29 cellular contexts compared by ENCODE assay signal in the genomic region with DNA sequence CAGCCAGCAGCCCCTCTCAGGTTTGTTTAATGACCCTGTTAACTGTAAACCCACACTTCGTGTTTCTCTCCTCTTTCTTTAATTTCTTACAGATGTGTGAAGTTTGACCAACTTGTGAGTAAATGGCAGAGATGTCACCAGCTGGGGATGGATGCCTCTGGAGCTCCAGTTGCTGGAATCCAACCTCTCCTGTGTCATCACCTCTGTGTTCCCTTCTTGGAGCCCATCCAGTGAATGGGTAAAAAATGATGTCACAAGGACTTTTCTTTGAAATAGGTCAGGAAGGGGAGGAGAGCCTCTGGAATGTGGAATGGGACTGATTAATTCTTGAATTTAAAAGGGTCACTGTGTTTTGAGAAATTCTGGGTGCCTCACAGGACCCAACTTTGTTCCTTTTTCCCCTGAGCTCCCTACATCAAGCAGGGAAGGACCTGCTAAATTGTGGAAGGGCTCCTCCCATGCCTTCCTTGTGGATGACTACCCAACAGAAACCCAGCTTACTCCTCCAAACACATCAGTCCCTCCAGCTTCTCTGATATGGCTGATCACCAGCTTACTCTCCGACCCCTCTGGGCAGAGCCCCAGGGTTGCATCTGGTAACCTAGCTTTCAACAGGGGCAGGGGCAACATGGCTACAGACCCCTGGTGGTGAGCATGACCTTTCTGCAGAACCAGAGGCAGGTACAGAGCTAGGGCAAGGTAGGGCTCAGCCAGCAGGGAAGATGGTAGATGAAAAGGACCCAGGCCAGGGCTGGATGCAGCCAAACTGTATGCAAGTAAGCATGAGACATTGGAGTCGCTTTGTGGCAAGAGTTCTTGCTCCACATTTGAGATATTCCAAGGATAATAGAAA.
A peak's percentile ranks its signal among the peaks of the same experiment; 100 is the strongest.
DNase-seq lines count a peak whose midpoint lies in the region; ATAC-seq, FAIRE-seq and TF ChIP-seq lines count a peak whose summit lies in the region.
"Had no signal": no experiment of that assay in that cellular context is flagged by ENCODE, and none has a peak within 500 bp of the region (broad histone marks: within the 10 kb centered on the region; RNA-seq: fewer than 3 reads in every experiment).

No MANE protein-coding gene starts in this region.

- no peaks in the 10 kb centered on the region for H3K4me1 Mint-ChIP-seq in natural killer cell treated with Interleukin-12 subunit alpha and Interleukin-12 subunit beta and Interleukin-15 and Interleukin-18, amount 100 ng/mL, for 72 hours (ENCODE audit: low read depth in 2 of 2)
- H3K4me1 Mint-ChIP-seq: central memory CD8-positive, alpha-beta T cell; immature natural killer cell; nephron progenitor cell had no signal

- no peak for TF ChIP-seq CTCF in HepG2 (CRISPR knock-in tag; IDR thresholded peaks at IDR 0.05)
- no peak for TF ChIP-seq CTCF in right lobe of liver (IDR thresholded peaks at IDR 0.05)
- no peak for TF ChIP-seq CTCF in fibroblast of the aortic adventitia (IDR thresholded peaks at IDR 0.05; ENCODE audit: insufficient read depth, low read length)

- no peak overlapping the region for H3K4me2 ChIP-seq in HepG2 (ENCODE audit: low read depth, low read length)

- no peak for TF ChIP-seq RAD21 in HepG2 (CRISPR knock-in tag; IDR thresholded peaks at IDR 0.05)

- H3K4me1 ChIP-seq in HepG2 (ENCODE audit: insufficient read depth, low read length): no peaks in the 10 kb centered on the region
- H3K4me1 ChIP-seq in right lobe of liver: no peaks in the 10 kb centered on the region
- no peaks in the 10 kb centered on the region for H3K4me1 ChIP-seq in adipocyte (ENCODE audit: control insufficient read depth, insufficient read depth, low read length)
- H3K4me1 ChIP-seq: ascending aorta, stomach, tibial artery had no signal

- H3K27ac ChIP-seq in HepG2 (ENCODE audit: extremely low read length, insufficient read depth, low read length) (no peak overlapping the region), right lobe of liver (no peak overlapping the region)
- H3K27ac ChIP-seq: ascending aorta, stomach, tibial artery had no signal

- in situ Hi-C loops in HepG2 (cut with HindIII; ENCODE audit: extremely low pct_ligation_motif_present, low pct_unique_long_range_greater_than_20kb): no loop called here

- H3K9me3 ChIP-seq in HepG2 (ENCODE audit: low read length) (no peaks in the 10 kb centered on the region), right lobe of liver (no peaks in the 10 kb centered on the region), adipocyte (ENCODE audit: control insufficient read depth, low read length) (peaks cover 12% of the 10 kb centered on the region)
- H3K9me3 ChIP-seq: ascending aorta, BE2C, tibial artery had no signal

- H3K36me3 Mint-ChIP-seq in natural killer cell treated with Interleukin-12 subunit alpha and Interleukin-12 subunit beta and Interleukin-15 and Interleukin-18, amount 100 ng/mL, for 72 hours: no peaks in the 10 kb centered on the region

- FAIRE-seq in HepG2 (lab: Jason Lieb, UNC): no peak
- FAIRE-seq: frontal cortex, GM12878, H54 had no signal

- DNase-seq in HepG2 (ENCODE audit: low spot score) (no peak), right lobe of liver (no peak), adipocyte (ENCODE audit: low read depth) (peak; percentile 13), fibroblast of the aortic adventitia (ENCODE audit: low read depth) (peak; percentile 49), T-helper 1 cell (no peak)
- DNase-seq in natural killer cell treated with Interleukin-12 subunit alpha and Interleukin-12 subunit beta and Interleukin-15 and Interleukin-18, amount 100 ng/mL, for 72 hours (ENCODE audit: low spot score): no peak
- no peak for DNase-seq in stimulated activated naive CD4-positive, alpha-beta T cell treated with Interleukin-2 at 50 U/mL for 16 hours (lab: John Stamatoyannopoulos, UW)
- no peak for DNase-seq in activated CD4-positive, alpha-beta T cell treated with anti-CD3 and anti-CD28 coated beads, Interleukin-2, amount 50 U/mL, for 4 hours
- DNase-seq: 8988T; activated CD4-positive, alpha-beta T cell treated with anti-CD3 and anti-CD28 coated beads, Interleukin-2, amount 50 U/mL, for 1 hour; activated naive CD4-positive, alpha-beta T cell treated with anti-CD3 and anti-CD28 coated beads, Interleukin-2, amount 50 U/mL, for 16 hours; BE2C; hippocampal formation; immature natural killer cell; left ventricle myocardium superior; NCI-H2029 treated with DMSO at 0.1 percent for 48 hours; NCI-H345; NCI-H82; nephron progenitor cell; stomach; tibial artery had no signal

- H2AFZ ChIP-seq in HepG2 (ENCODE audit: low read length): no peak overlapping the region

- intact Hi-C loops in HepG2 (cut with micrococcal nuclease; ENCODE audit: unreplicated experiment) (no loop called here), right lobe of liver (cut with DNase I) (no loop called here)

- ATAC-seq in HepG2: peak; percentile 37; the same call in 1 of the 3 replicates
- ATAC-seq in right lobe of liver: no peak
- no peak for ATAC-seq in natural killer cell treated with Interleukin-12 subunit alpha and Interleukin-12 subunit beta and Interleukin-15 and Interleukin-18, amount 100 ng/mL, for 72 hours
- ATAC-seq: GM12878, left ventricle myocardium superior, sciatic nerve had no signal

- no peaks in the 10 kb centered on the region for H3K27me3 ChIP-seq in HepG2 (ENCODE audit: control insufficient read depth in 1 of 2, insufficient read depth in 2 of 2, low read length in 2 of 2)
- H3K27me3 ChIP-seq in right lobe of liver: no peaks in the 10 kb centered on the region
- H3K27me3 ChIP-seq in adipocyte (replicated peaks; ENCODE audit: control insufficient read depth, insufficient read depth, low read length): peaks cover 12% of the 10 kb centered on the region
- H3K27me3 ChIP-seq: ascending aorta, BE2C, stomach, tibial artery had no signal

- H3K4me3 ChIP-seq in HepG2 (replicated peaks in 1 of 3; ENCODE audit: insufficient read depth in 1 of 3, low read depth in 2 of 3, low read length in 3 of 3) (no peak overlapping the region), right lobe of liver (no peak overlapping the region), adipocyte (ENCODE audit: low read length) (no peak overlapping the region), fibroblast of the aortic adventitia (ENCODE audit: low read depth, low read length) (no peak overlapping the region)
- H3K4me3 ChIP-seq: ascending aorta, GM12878, stomach, tibial artery had no signal

- no TSS peak for BruUV-seq in HepG2 (replicated peaks; lab: Mats Ljungman, UMichigan)

- POLR2A ChIA-PET in HepG2 (lab: Yijun Ruan, JAX): no interaction called here

- no peaks in the 10 kb centered on the region for H4K20me1 ChIP-seq in HepG2 (ENCODE audit: insufficient read depth, low read length)

- no peak overlapping the region for H3K27ac Mint-ChIP-seq in natural killer cell treated with Interleukin-12 subunit alpha and Interleukin-12 subunit beta and Interleukin-15 and Interleukin-18, amount 100 ng/mL, for 72 hours
- H3K27ac Mint-ChIP-seq: activated T-helper 1 cell treated with anti-CD3 and anti-CD28 coated beads, Interleukin-12 subunit alpha, Interleukin-12 subunit beta, Interleukin-2, Interleukin-4 antibody, amounts not matched to agents 30 ng/mL and 10 ng/mL and 1 ng/mL, durations not matched to agents 14 hours and 24 hours and 36 hours; IgD-negative memory B cell; immature natural killer cell; nephron progenitor cell had no signal

- CTCF ChIA-PET in HepG2 (lab: Yijun Ruan, JAX; ENCODE audit: low intra/inter-chr PET ratio, low total read pairs): no interaction called here

- peaks cover 7 to 19% of the 10 kb centered on the region in 2 donors for H3K27me3 Mint-ChIP-seq in natural killer cell treated with Interleukin-12 subunit alpha and Interleukin-12 subunit beta and Interleukin-15 and Interleukin-18, amount 100 ng/mL, for 72 hours
- H3K27me3 Mint-ChIP-seq: central memory CD8-positive, alpha-beta T cell had no signal

- 14% methylated on average over 3 of the region's 3 CpGs for WGBS in HepG2 (ENCODE audit: low lambda C conversion rate)
- 40% methylated on average over 1 of the region's 3 CpGs for WGBS in right lobe of liver (ENCODE audit: insufficient coverage, low coverage, low lambda C conversion rate, missing lambda C conversion rate)

- no peaks in the 10 kb centered on the region for H3K79me2 ChIP-seq in HepG2 (ENCODE audit: insufficient read depth, low read length)

- H3K9ac ChIP-seq in HepG2 (ENCODE audit: insufficient read depth, low read depth, low read length) (no peak overlapping the region), adipocyte (ENCODE audit: low read length) (no peak overlapping the region)

- no peak for TF ChIP-seq POLR2A in HepG2 (IDR thresholded peaks at IDR 0.05; ENCODE audit: insufficient read depth in 1 of 2, low read depth in 2 of 2, low read length in 2 of 2)
- TF ChIP-seq POLR2A in right lobe of liver (IDR thresholded peaks at IDR 0.05): no peak

- H3K36me3 ChIP-seq in HepG2 (replicated peaks in 1 of 2; ENCODE audit: control insufficient read depth in 1 of 2, insufficient read depth in 2 of 2, low read length in 2 of 2) (no peaks in the 10 kb centered on the region), right lobe of liver (no peaks in the 10 kb centered on the region), adipocyte (ENCODE audit: control insufficient read depth, insufficient read depth, low read length, severe bottlenecking) (no peaks in the 10 kb centered on the region)
- H3K36me3 ChIP-seq: ascending aorta, BE2C, stomach, tibial artery had no signal

- TF ChIP-seq EP300 in HepG2 (IDR thresholded peaks at IDR 0.05; ENCODE audit: low read depth in 2 of 2, low read length in 2 of 2): no peak
- no peak for TF ChIP-seq EP300 in HepG2 (CRISPR knock-in tag; IDR thresholded peaks at IDR 0.05; ENCODE audit: borderline replicate concordance)

- no peaks in the 10 kb centered on the region for H3K9me3 Mint-ChIP-seq in natural killer cell treated with Interleukin-12 subunit alpha and Interleukin-12 subunit beta and Interleukin-15 and Interleukin-18, amount 100 ng/mL, for 72 hours
- H3K9me3 Mint-ChIP-seq: central memory CD8-positive, alpha-beta T cell; immature natural killer cell had no signal

- no peak overlapping the region for H3K4me3 Mint-ChIP-seq in natural killer cell treated with Interleukin-12 subunit alpha and Interleukin-12 subunit beta and Interleukin-15 and Interleukin-18, amount 100 ng/mL, for 72 hours
- H3K4me3 Mint-ChIP-seq: activated T-helper 1 cell treated with anti-CD3 and anti-CD28 coated beads, Interleukin-12 subunit alpha, Interleukin-12 subunit beta, Interleukin-2, Interleukin-4 antibody, amounts not matched to agents 30 ng/mL and 10 ng/mL and 1 ng/mL, durations not matched to agents 14 hours and 24 hours and 36 hours; central memory CD8-positive, alpha-beta T cell; IgD-negative memory B cell; immature natural killer cell; nephron progenitor cell had no signal

TF ChIP-seq in HepG2, 621 proteins besides CTCF, POLR2A, EP300 and RAD21 (continues in another document):
- TF ChIP-seq ZNF543 (CRISPR knock-in tag; IDR thresholded peaks at IDR 0.05) (no peak), ZNF615 (CRISPR knock-in tag; IDR thresholded peaks at IDR 0.05; ENCODE audit: borderline replicate concordance) (no peak)
- TF ChIP-seq, protein P1, sequence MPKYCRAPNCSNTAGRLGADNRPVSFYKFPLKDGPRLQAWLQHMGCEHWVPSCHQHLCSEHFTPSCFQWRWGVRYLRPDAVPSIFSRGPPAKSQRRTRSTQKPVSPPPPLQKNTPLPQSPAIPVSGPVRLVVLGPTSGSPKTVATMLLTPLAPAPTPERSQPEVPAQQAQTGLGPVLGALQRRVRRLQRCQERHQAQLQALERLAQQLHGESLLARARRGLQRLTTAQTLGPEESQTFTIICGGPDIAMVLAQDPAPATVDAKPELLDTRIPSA (CRISPR knock-in tag; IDR thresholded peaks at IDR 0.05; ENCODE audit: borderline replicate concordance): no peak

Comparison
In these comparisons a context has a peak if more than half of its experiments do, and no peak if none do; other contexts are left out.
1. DNase-seq: peak in adipocyte (single experiment) and fibroblast of the aortic adventitia (single experiment); none in HepG2 (single experiment), right lobe of liver (0 of 3), natural killer cell treated with Interleukin-12 subunit alpha and Interleukin-12 subunit beta and Interleukin-15 and Interleukin-18, amount 100 ng/mL, for 72 hours (single experiment), T-helper 1 cell (0 of 5), stimulated activated naive CD4-positive, alpha-beta T cell treated with Interleukin-2 at 50 U/mL for 16 hours (single experiment) and activated CD4-positive, alpha-beta T cell treated with anti-CD3 and anti-CD28 coated beads, Interleukin-2, amount 50 U/mL, for 4 hours (0 of 2).